ENCODE assay signal across 1 cellular context in genomic region chr19:47227347-47228167, GRCh38.
A peak's percentile ranks its signal among the peaks of the same experiment; 100 is the strongest.
TF ChIP-seq lines count a peak whose summit lies in the region.

No MANE protein-coding gene starts in this region.

TF ChIP-seq in HepG2, 621 proteins besides CTCF, POLR2A, EP300 and RAD21 (continued from another document and continues in another):
- TF ChIP-seq ZBTB40 (IDR thresholded peaks at IDR 0.05) (no peak), ZBTB40 (CRISPR knock-in tag; IDR thresholded peaks at IDR 0.05) (no peak), ZNF704 (CRISPR knock-in tag; IDR thresholded peaks at IDR 0.05; ENCODE audit: borderline replicate concordance) (no peak), IRF1 (CRISPR knock-in tag; IDR thresholded peaks at IDR 0.05; ENCODE audit: low read depth) (0 out of 2 replicates have a peak, but pooled peaks have one; percentile 62), ZNF75D (CRISPR knock-in tag; IDR thresholded peaks at IDR 0.05; ENCODE audit: borderline replicate concordance) (no peak), NFE2L2 (IDR thresholded peaks at IDR 0.05; ENCODE audit: low read length) (no peak), SPEN (CRISPR knock-in tag; IDR thresholded peaks at IDR 0.05; ENCODE audit: low read depth) (no peak; the same call in none of the 2 replicates), HMG20B (CRISPR knock-in tag; conservative IDR thresholded peaks at IDR 0.05) (no peak; the same call in 1 of the 2 replicates), ZNF296 (CRISPR knock-in tag; conservative IDR thresholded peaks at IDR 0.05) (no peak), PRMT3 (CRISPR knock-in tag; IDR thresholded peaks at IDR 0.05; ENCODE audit: borderline replicate concordance, low read depth) (no peak), MYC (CRISPR knock-in tag; IDR thresholded peaks at IDR 0.05; ENCODE audit: borderline replicate concordance) (peak; percentile 44; the same call in 1 of the 2 replicates), HNF1A (IDR thresholded peaks at IDR 0.05; ENCODE audit: low read depth) (peak; percentile 21; the same call in 1 of the 2 replicates), HNF1A (CRISPR knock-in tag; IDR thresholded peaks at IDR 0.05; ENCODE audit: borderline replicate concordance) (peak; percentile 48; the same call in 1 of the 2 replicates), SKIL (CRISPR knock-in tag; IDR thresholded peaks at IDR 0.05; ENCODE audit: borderline replicate concordance) (peak; percentile 14; the same call in 1 of the 2 replicates), DNMT1 (CRISPR knock-in tag; IDR thresholded peaks at IDR 0.05) (no peak), KAT2B (IDR thresholded peaks at IDR 0.05; ENCODE audit: borderline replicate concordance, low read depth, low read length) (no peak), ZNF451 (CRISPR knock-in tag; IDR thresholded peaks at IDR 0.05) (no peak), JUN (CRISPR knock-in tag; IDR thresholded peaks at IDR 0.05) (no peak), ZKSCAN8 (CRISPR knock-in tag; IDR thresholded peaks at IDR 0.05; ENCODE audit: borderline replicate concordance) (no peak), DDIT3 (CRISPR knock-in tag; IDR thresholded peaks at IDR 0.05) (no peak), ZNF225 (CRISPR knock-in tag; IDR thresholded peaks at IDR 0.05) (peak; percentile 64; the same call in 1 of the 2 replicates), HDAC2 (CRISPR knock-in tag; IDR thresholded peaks at IDR 0.05) (peak; percentile 89), ZNF660 (CRISPR knock-in tag; IDR thresholded peaks at IDR 0.05; ENCODE audit: borderline replicate concordance, low read depth) (no peak), CHD4 (IDR thresholded peaks at IDR 0.05; ENCODE audit: borderline replicate concordance, low read length) (peak; percentile 96), LRRFIP1 (CRISPR knock-in tag; conservative IDR thresholded peaks at IDR 0.05) (no peak), ZC3H13 (CRISPR knock-in tag; IDR thresholded peaks at IDR 0.05) (peak; percentile 18; the same call in 1 of the 2 replicates), ATF7-NPFF (CRISPR knock-in tag; IDR thresholded peaks at IDR 0.05; ENCODE audit: low read depth) (no peak), KDM3A (CRISPR knock-in tag; IDR thresholded peaks at IDR 0.05; ENCODE audit: low read depth) (no peak; the same call in none of the 2 replicates), HOMEZ (CRISPR knock-in tag; IDR thresholded peaks at IDR 0.05; ENCODE audit: low read depth) (no peak), HHEX (CRISPR knock-in tag; IDR thresholded peaks at IDR 0.05) (no peak), NFKB2 (CRISPR knock-in tag; IDR thresholded peaks at IDR 0.05; ENCODE audit: borderline replicate concordance) (no peak; the same call in 1 of the 2 replicates), ZSCAN25 (CRISPR knock-in tag; IDR thresholded peaks at IDR 0.05) (no peak), ZNF354B (CRISPR knock-in tag; IDR thresholded peaks at IDR 0.05) (0 out of 2 replicates have a peak, but pooled peaks have one; percentile 26), AGO1 (IDR thresholded peaks at IDR 0.05; ENCODE audit: low read depth, low read length, poor library complexity, severe bottlenecking) (no peak), ZNF775 (CRISPR knock-in tag; IDR thresholded peaks at IDR 0.05; ENCODE audit: borderline replicate concordance) (no peak), TCF12 (IDR thresholded peaks at IDR 0.05) (no peak), TCF12 (CRISPR knock-in tag; IDR thresholded peaks at IDR 0.05) (no peak), ZNF431 (CRISPR knock-in tag; IDR thresholded peaks at IDR 0.05; ENCODE audit: borderline replicate concordance, low read depth) (no peak)
